In genomic region chr1:227789042-227789880, GRCh38 we compare ENCODE assay signal across 9 cellular contexts. TPM values are rescaled to one million over a fixed set of nuclear protein-coding genes. Genes with fewer than 3 reads are reported as not detected.
DNase-seq lines count a peak whose midpoint lies in the region; TF ChIP-seq lines count a peak whose summit lies in the region.
"Had no signal": no experiment of that assay in that cellular context is flagged by ENCODE, and none has a peak within 500 bp of the region (broad histone marks: within the 10 kb centered on the region; RNA-seq: fewer than 3 reads in every experiment).

No MANE protein-coding gene starts in this region.

- H3K36me3 Mint-ChIP-seq in T-helper 2 cell treated with Interferon-gamma antibody and Interleukin-4, amounts not matched to agents 5 μg/mL and 100 μg/mL, for 36 hours (ENCODE audit: low read depth), result peaks cover under 1% of the 10 kb centered on the region
- H3K36me3 Mint-ChIP-seq in activated CD4-positive, alpha-beta memory T cell treated with anti-CD3 and anti-CD28 coated beads, Interleukin-2, amount 10 ng/mL, durations not matched to agents 7 days and 5 days (ENCODE audit: low read depth), result no peaks in the 10 kb centered on the region

- no peaks in the 10 kb centered on the region for H3K9me3 ChIP-seq in stomach

- peak overlapping the region in 4 of 5 donors; percentile 81 to 90 (median 84) for H3K27ac ChIP-seq in stomach

- no peaks in the 10 kb centered on the region for H3K36me3 ChIP-seq in stomach

- TF ChIP-seq CTCF in stomach (IDR thresholded peaks at IDR 0.05), result no peak

- no peak overlapping the region for H3K27ac Mint-ChIP-seq in T-helper 2 cell treated with Interferon-gamma antibody and Interleukin-4, amounts not matched to agents 5 μg/mL and 100 μg/mL, for 36 hours
- no peak overlapping the region for H3K27ac Mint-ChIP-seq in activated CD4-positive, alpha-beta memory T cell treated with anti-CD3 and anti-CD28 coated beads, Interleukin-2, amount 10 ng/mL, durations not matched to agents 7 days and 5 days

- no peaks in the 10 kb centered on the region for H3K27me3 Mint-ChIP-seq in T-helper 2 cell treated with Interferon-gamma antibody and Interleukin-4, amounts not matched to agents 5 μg/mL and 100 μg/mL, for 36 hours (ENCODE audit: low read depth)
- peaks cover 5% of the 10 kb centered on the region for H3K27me3 Mint-ChIP-seq in activated CD4-positive, alpha-beta memory T cell treated with anti-CD3 and anti-CD28 coated beads, Interleukin-2, amount 10 ng/mL, durations not matched to agents 7 days and 5 days

- H3K9me3 Mint-ChIP-seq in T-helper 2 cell treated with Interferon-gamma antibody and Interleukin-4, amounts not matched to agents 5 μg/mL and 100 μg/mL, for 36 hours, result no peaks in the 10 kb centered on the region
- H3K9me3 Mint-ChIP-seq in activated CD4-positive, alpha-beta memory T cell treated with anti-CD3 and anti-CD28 coated beads, Interleukin-2, amount 10 ng/mL, durations not matched to agents 7 days and 5 days, result no peaks in the 10 kb centered on the region

- CTCF ChIA-PET in activated CD4-positive, alpha-beta memory T cell treated with anti-CD3 and anti-CD28 coated beads, Interleukin-2, amount 10 ng/mL, durations not matched to agents 7 days and 5 days (lab: Charles Lee), result no interaction called here

- TF ChIP-seq POLR2A in stomach (IDR thresholded peaks at IDR 0.05), result no peak

- POLR2A ChIA-PET in activated CD4-positive, alpha-beta memory T cell treated with anti-CD3 and anti-CD28 coated beads, Interleukin-2, amount 10 ng/mL, durations not matched to agents 7 days and 5 days (lab: Charles Lee), result no interaction called here

- H3K4me1 Mint-ChIP-seq in T-helper 2 cell treated with Interferon-gamma antibody and Interleukin-4, amounts not matched to agents 5 μg/mL and 100 μg/mL, for 36 hours (ENCODE audit: low read depth), result peaks cover 12% of the 10 kb centered on the region
- H3K4me1 Mint-ChIP-seq in activated CD4-positive, alpha-beta memory T cell treated with anti-CD3 and anti-CD28 coated beads, Interleukin-2, amount 10 ng/mL, durations not matched to agents 7 days and 5 days, result peaks cover 13% of the 10 kb centered on the region

- 56 to 69% (median 61%) methylated on average over 16 to 19 of the region's 19 CpGs for WGBS in stomach, 5 donors

- intact Hi-C loops in stomach (cut with DNase I; ENCODE audit: low total_unique reads), result loop anchor here (10.0 kb wide), 1 partner anchor 286 kb away; no protein-coding TSS in a partner anchor

- peak overlapping the region; percentile 80 for H3K4me3 Mint-ChIP-seq in T-helper 2 cell treated with Interferon-gamma antibody and Interleukin-4, amounts not matched to agents 5 μg/mL and 100 μg/mL, for 36 hours
- peak overlapping the region; percentile 75 for H3K4me3 Mint-ChIP-seq in activated CD4-positive, alpha-beta memory T cell treated with anti-CD3 and anti-CD28 coated beads, Interleukin-2, amount 10 ng/mL, durations not matched to agents 7 days and 5 days

- H3K4me3 ChIP-seq in iPS-11a (ENCODE audit: low read depth, low read length) (peak overlapping the region; percentile 63), stomach (peak overlapping the region; percentile 54 to 67 (median 59))

- peaks cover 0 to 15% (median 0%) of the 10 kb centered on the region in 3 donors for H3K27me3 ChIP-seq in stomach

- peaks cover 23 to 40% (median 36%) of the 10 kb centered on the region in 4 donors for H3K4me1 ChIP-seq in stomach

- no peak for TF ChIP-seq EP300 in stomach (IDR thresholded peaks at IDR 0.05)

- no peak for DNase-seq in T-helper 2 cell treated with Interferon-gamma antibody and Interleukin-4, amounts not matched to agents 5 μg/mL and 100 μg/mL, for 36 hours (ENCODE audit: low spot score)
- DNase-seq in T-helper 2 cell, result no peak
- DNase-seq in activated CD4-positive, alpha-beta memory T cell treated with anti-CD3 and anti-CD28 coated beads, Interleukin-2, amount 10 ng/mL, durations not matched to agents 7 days and 5 days, result no peak
- DNase-seq in stomach, result no peak
- DNase-seq in NCI-H2171 (lab: John Stamatoyannopoulos, UW), result no peak
- no peak for DNase-seq in NCI-H226
- DNase-seq in NCI-H2107 (lab: John Stamatoyannopoulos, UW), result no peak
- DNase-seq: DND-41 had no signal

RNA-seq across cellular contexts. Expression of gene PRSS38, which starts 26.2 kb away (rescaled TPM):
- total RNA-seq in activated CD4-positive, alpha-beta memory T cell treated with anti-CD3 and anti-CD28 coated beads, Interleukin-2, amount 10 ng/mL, durations not matched to agents 7 days and 5 days, result not detected
- total RNA-seq in stomach, result not detected
- polyA plus RNA-seq in stomach, result not detected

RNA-seq across cellular contexts. Expression of gene SNAP47, which starts 54.0 kb away (rescaled TPM):
- total RNA-seq in activated CD4-positive, alpha-beta memory T cell treated with anti-CD3 and anti-CD28 coated beads, Interleukin-2, amount 10 ng/mL, durations not matched to agents 7 days and 5 days, result 10 to 100 TPM; 55.3 to 59.4 TPM
- total RNA-seq in stomach, result 100 to 1,000 TPM in 1 of 5 donors, 10 to 100 TPM in 4; 24.8 to 117 (median 73.0) TPM
- 10 to 100 TPM; 13.7 to 20.8 (median 16.9) TPM for polyA plus RNA-seq in stomach

RNA-seq across cellular contexts. Expression of gene JMJD4, which starts 54.2 kb away (rescaled TPM):
- total RNA-seq in activated CD4-positive, alpha-beta memory T cell treated with anti-CD3 and anti-CD28 coated beads, Interleukin-2, amount 10 ng/mL, durations not matched to agents 7 days and 5 days, result 10 to 100 TPM; 23.7 to 25.0 TPM
- 10 to 100 TPM in 3 of 5 donors, 1 to 10 TPM in 2; 2.3 to 26.8 (median 17.5) TPM for total RNA-seq in stomach
- 10 to 100 TPM in 2 of 3 donors, 1 to 10 TPM in 1; 8.2 to 11.9 (median 10.7) TPM for polyA plus RNA-seq in stomach
